Comparison of ENCODE assay signal across 1 cellular context in the genomic region with DNA sequence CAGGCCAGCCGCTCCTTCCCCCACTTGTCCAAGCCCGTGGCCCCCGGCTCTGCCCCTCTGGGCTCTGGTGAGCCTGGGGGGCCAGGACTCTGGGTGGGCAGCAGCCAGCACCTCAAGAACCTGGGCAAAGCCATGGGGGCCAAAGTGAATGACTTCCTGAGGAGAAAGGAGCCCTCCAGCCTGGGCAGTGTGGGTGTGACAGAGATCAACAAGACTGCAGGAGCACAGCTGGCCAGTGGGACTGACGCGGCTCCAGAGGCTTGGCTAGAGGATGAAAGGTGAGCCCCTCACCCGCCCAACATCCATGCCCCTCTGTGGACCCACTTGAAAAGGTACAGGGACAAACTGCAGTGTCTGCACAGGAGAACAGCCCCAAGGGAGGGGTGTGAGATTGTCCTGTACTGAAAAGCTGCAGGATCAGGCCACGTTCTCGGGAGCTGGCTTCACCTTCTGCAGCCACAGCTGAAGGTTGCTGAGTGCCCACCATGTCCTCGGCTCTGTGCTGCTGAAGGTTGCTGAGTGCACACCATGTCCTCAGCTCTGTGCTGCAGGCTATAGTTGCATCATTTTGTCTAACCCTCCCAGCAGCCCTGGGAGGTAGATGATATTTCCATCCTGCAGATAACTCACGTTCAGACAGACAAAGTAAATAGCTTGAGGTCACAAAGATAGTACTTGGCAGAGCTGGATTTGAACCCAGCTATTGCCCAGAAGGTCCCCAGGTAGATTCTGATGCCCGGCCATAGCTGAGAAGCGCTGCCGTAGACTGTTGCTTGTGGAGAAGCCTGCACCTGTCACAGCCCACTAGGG.
TF ChIP-seq lines count a peak whose summit lies in the region.

No MANE protein-coding gene starts in this region.

TF ChIP-seq in WTC11, 78 proteins besides CTCF, POLR2A, EP300 and RAD21 (continued from another document):
- TF ChIP-seq, protein P1, sequence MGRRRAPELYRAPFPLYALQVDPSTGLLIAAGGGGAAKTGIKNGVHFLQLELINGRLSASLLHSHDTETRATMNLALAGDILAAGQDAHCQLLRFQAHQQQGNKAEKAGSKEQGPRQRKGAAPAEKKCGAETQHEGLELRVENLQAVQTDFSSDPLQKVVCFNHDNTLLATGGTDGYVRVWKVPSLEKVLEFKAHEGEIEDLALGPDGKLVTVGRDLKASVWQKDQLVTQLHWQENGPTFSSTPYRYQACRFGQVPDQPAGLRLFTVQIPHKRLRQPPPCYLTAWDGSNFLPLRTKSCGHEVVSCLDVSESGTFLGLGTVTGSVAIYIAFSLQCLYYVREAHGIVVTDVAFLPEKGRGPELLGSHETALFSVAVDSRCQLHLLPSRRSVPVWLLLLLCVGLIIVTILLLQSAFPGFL (CRISPR knock-in tag; IDR thresholded peaks at IDR 0.05; ENCODE audit: borderline replicate concordance) = no peak
- TF ChIP-seq, protein P2, sequence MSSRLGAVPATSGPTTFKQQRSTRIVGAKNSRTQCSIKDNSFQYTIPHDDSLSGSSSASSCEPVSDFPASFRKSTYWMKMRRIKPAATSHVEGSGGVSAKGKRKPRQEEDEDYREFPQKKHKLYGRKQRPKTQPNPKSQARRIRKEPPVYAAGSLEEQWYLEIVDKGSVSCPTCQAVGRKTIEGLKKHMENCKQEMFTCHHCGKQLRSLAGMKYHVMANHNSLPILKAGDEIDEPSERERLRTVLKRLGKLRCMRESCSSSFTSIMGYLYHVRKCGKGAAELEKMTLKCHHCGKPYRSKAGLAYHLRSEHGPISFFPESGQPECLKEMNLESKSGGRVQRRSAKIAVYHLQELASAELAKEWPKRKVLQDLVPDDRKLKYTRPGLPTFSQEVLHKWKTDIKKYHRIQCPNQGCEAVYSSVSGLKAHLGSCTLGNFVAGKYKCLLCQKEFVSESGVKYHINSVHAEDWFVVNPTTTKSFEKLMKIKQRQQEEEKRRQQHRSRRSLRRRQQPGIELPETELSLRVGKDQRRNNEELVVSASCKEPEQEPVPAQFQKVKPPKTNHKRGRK (CRISPR knock-in tag; IDR thresholded peaks at IDR 0.05; ENCODE audit: borderline replicate concordance) = no peak
- TF ChIP-seq TCF7 (CRISPR knock-in tag; IDR thresholded peaks at IDR 0.05; ENCODE audit: low read depth) (no peak), ZNF138 (CRISPR knock-in tag; conservative IDR thresholded peaks at IDR 0.05) (no peak), SP1 (CRISPR knock-in tag; conservative IDR thresholded peaks at IDR 0.05) (no peak), PRRX2 (CRISPR knock-in tag; IDR thresholded peaks at IDR 0.05) (no peak), ELF4 (CRISPR knock-in tag; IDR thresholded peaks at IDR 0.05; ENCODE audit: low read depth) (no peak)
- TF ChIP-seq, protein P3, sequence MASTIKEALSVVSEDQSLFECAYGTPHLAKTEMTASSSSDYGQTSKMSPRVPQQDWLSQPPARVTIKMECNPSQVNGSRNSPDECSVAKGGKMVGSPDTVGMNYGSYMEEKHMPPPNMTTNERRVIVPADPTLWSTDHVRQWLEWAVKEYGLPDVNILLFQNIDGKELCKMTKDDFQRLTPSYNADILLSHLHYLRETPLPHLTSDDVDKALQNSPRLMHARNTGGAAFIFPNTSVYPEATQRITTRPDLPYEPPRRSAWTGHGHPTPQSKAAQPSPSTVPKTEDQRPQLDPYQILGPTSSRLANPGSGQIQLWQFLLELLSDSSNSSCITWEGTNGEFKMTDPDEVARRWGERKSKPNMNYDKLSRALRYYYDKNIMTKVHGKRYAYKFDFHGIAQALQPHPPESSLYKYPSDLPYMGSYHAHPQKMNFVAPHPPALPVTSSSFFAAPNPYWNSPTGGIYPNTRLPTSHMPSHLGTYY (CRISPR knock-in tag; IDR thresholded peaks at IDR 0.05) = no peak
- TF ChIP-seq, protein P4, sequence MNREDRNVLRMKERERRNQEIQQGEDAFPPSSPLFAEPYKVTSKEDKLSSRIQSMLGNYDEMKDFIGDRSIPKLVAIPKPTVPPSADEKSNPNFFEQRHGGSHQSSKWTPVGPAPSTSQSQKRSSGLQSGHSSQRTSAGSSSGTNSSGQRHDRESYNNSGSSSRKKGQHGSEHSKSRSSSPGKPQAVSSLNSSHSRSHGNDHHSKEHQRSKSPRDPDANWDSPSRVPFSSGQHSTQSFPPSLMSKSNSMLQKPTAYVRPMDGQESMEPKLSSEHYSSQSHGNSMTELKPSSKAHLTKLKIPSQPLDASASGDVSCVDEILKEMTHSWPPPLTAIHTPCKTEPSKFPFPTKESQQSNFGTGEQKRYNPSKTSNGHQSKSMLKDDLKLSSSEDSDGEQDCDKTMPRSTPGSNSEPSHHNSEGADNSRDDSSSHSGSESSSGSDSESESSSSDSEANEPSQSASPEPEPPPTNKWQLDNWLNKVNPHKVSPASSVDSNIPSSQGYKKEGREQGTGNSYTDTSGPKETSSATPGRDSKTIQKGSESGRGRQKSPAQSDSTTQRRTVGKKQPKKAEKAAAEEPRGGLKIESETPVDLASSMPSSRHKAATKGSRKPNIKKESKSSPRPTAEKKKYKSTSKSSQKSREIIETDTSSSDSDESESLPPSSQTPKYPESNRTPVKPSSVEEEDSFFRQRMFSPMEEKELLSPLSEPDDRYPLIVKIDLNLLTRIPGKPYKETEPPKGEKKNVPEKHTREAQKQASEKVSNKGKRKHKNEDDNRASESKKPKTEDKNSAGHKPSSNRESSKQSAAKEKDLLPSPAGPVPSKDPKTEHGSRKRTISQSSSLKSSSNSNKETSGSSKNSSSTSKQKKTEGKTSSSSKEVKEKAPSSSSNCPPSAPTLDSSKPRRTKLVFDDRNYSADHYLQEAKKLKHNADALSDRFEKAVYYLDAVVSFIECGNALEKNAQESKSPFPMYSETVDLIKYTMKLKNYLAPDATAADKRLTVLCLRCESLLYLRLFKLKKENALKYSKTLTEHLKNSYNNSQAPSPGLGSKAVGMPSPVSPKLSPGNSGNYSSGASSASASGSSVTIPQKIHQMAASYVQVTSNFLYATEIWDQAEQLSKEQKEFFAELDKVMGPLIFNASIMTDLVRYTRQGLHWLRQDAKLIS (CRISPR knock-in tag; IDR thresholded peaks at IDR 0.05; ENCODE audit: borderline replicate concordance) = no peak
- TF ChIP-seq, protein P5, sequence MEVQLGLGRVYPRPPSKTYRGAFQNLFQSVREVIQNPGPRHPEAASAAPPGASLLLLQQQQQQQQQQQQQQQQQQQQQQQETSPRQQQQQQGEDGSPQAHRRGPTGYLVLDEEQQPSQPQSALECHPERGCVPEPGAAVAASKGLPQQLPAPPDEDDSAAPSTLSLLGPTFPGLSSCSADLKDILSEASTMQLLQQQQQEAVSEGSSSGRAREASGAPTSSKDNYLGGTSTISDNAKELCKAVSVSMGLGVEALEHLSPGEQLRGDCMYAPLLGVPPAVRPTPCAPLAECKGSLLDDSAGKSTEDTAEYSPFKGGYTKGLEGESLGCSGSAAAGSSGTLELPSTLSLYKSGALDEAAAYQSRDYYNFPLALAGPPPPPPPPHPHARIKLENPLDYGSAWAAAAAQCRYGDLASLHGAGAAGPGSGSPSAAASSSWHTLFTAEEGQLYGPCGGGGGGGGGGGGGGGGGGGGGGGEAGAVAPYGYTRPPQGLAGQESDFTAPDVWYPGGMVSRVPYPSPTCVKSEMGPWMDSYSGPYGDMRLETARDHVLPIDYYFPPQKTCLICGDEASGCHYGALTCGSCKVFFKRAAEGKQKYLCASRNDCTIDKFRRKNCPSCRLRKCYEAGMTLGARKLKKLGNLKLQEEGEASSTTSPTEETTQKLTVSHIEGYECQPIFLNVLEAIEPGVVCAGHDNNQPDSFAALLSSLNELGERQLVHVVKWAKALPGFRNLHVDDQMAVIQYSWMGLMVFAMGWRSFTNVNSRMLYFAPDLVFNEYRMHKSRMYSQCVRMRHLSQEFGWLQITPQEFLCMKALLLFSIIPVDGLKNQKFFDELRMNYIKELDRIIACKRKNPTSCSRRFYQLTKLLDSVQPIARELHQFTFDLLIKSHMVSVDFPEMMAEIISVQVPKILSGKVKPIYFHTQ (CRISPR knock-in tag; IDR thresholded peaks at IDR 0.05) = no peak
- TF ChIP-seq, protein P6, sequence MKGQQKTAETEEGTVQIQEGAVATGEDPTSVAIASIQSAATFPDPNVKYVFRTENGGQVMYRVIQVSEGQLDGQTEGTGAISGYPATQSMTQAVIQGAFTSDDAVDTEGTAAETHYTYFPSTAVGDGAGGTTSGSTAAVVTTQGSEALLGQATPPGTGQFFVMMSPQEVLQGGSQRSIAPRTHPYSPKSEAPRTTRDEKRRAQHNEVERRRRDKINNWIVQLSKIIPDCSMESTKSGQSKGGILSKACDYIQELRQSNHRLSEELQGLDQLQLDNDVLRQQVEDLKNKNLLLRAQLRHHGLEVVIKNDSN (CRISPR knock-in tag; IDR thresholded peaks at IDR 0.05) = no peak
- TF ChIP-seq, protein P7, sequence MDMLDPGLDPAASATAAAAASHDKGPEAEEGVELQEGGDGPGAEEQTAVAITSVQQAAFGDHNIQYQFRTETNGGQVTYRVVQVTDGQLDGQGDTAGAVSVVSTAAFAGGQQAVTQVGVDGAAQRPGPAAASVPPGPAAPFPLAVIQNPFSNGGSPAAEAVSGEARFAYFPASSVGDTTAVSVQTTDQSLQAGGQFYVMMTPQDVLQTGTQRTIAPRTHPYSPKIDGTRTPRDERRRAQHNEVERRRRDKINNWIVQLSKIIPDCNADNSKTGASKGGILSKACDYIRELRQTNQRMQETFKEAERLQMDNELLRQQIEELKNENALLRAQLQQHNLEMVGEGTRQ (CRISPR knock-in tag; IDR thresholded peaks at IDR 0.05) = no peak
